In genomic region chr16:85303354-85303883, GRCh38 we compare ENCODE assay signal across 8 cellular contexts.
DNase-seq lines count a peak whose midpoint lies in the region; ATAC-seq and TF ChIP-seq lines count a peak whose summit lies in the region.

No MANE protein-coding gene starts in this region.

- H3K4me1 ChIP-seq in BLaER1 (peaks cover 74% of the 10 kb centered on the region), lower lobe of right lung (peaks cover 33% of the 10 kb centered on the region)

- H3K4me2 ChIP-seq in BLaER1, result peak overlapping the region; percentile 98

- intact Hi-C loops in lower lobe of right lung (cut with DNase I), result no loop called here

- H3K9ac ChIP-seq in BLaER1, result peak overlapping the region; percentile 60; the same call in 1 of the 2 replicates

- no peaks in the 10 kb centered on the region for H3K36me3 ChIP-seq in BLaER1
- H3K36me3 ChIP-seq in lower lobe of right lung, result no peaks in the 10 kb centered on the region

- H3K9me3 ChIP-seq in BLaER1 (no peaks in the 10 kb centered on the region), lower lobe of right lung (no peaks in the 10 kb centered on the region)

- H3K4me3 ChIP-seq in BLaER1 (no peak overlapping the region), lower lobe of right lung (peak overlapping the region; percentile 20)
- H3K4me3 ChIP-seq in Jurkat, Clone E6-1 (ENCODE audit: low read length), result peak overlapping the region; percentile 64

- TF ChIP-seq CTCF in lower lobe of right lung (IDR thresholded peaks at IDR 0.05), result peak; percentile 90

- H3K27me3 ChIP-seq in BLaER1 (no peaks in the 10 kb centered on the region), lower lobe of right lung (ENCODE audit: low read depth) (no peaks in the 10 kb centered on the region)

- peak; percentile 77 for DNase-seq in Jurkat, Clone E6-1 (ENCODE audit: low read depth, low spot score)
- peak; percentile 81 for DNase-seq in activated CD4-positive, CD25-positive, alpha-beta regulatory T cell treated with anti-CD3 and anti-CD28 coated beads, Interleukin-2, amount 50 U/mL, for 72 hours
- peak; percentile 55 for DNase-seq in central memory CD4-positive, alpha-beta T cell
- DNase-seq in lower lobe of right lung (peak; percentile 79), NCI-H1092 (lab: John Stamatoyannopoulos, UW) (no peak)
- DNase-seq in stimulated activated CD8-positive, alpha-beta memory T cell treated with anti-CD3 and anti-CD28 coated beads, Interleukin-2, amount 100 ng/mL, for 1 hour (ENCODE audit: low read depth in 2 of 2), result peak; percentile 42 to 56

- H4K20me1 ChIP-seq in BLaER1, result no peaks in the 10 kb centered on the region

- H3K27ac ChIP-seq in BLaER1 (peak overlapping the region; percentile 84), lower lobe of right lung (no peak overlapping the region)

- ATAC-seq in lower lobe of right lung (peak; percentile 52 to 56), GM21423 (IDR thresholded peaks at IDR 0.05; ENCODE audit: unreplicated experiment) (no peak)
